In the genomic region with DNA sequence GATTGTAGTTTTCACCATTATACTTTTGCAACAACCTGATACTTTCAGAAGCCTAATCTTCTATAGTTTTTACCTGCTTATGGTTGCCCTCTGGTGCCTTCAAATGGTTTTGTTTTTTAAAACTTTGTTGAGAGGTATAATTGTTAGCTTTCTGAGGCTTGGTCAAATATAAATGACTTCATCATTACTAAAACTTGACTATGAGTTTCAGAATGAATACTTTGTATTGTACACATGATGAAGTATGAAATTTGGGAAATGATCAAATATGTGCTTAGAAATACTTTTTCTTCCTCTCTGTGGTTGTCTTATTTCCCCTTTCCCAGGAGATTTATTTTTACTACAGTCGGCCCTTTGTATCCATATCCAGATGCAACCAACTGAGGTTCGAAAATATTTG, we compare ENCODE assay signal across 9 cellular contexts.
DNase-seq lines count a peak whose midpoint lies in the region; ATAC-seq and TF ChIP-seq lines count a peak whose summit lies in the region.
"Had no signal": no experiment of that assay in that cellular context is flagged by ENCODE, and none has a peak within 500 bp of the region (broad histone marks: within the 10 kb centered on the region; RNA-seq: fewer than 3 reads in every experiment).

No MANE protein-coding gene starts in this region.

- peak; percentile 76 for ATAC-seq in GM18858 (IDR thresholded peaks at IDR 0.05; ENCODE audit: unreplicated experiment)
- ATAC-seq in HG03520 (IDR thresholded peaks at IDR 0.05; ENCODE audit: unreplicated experiment) = peak; percentile 66

- H3K4me3 ChIP-seq in cardiac fibroblast (replicated peaks in 1 of 2; ENCODE audit: low read depth in 2 of 2, low read length in 2 of 2) = no peak overlapping the region

- TF ChIP-seq CTCF in cardiac fibroblast (IDR thresholded peaks at IDR 0.05; ENCODE audit: low read depth, low read length) = peak; percentile 8

- DNase-seq in AG08396 (ENCODE audit: low spot score) = peak; percentile 51
- peak; percentile 41 to 64 for DNase-seq in cardiac fibroblast (ENCODE audit: low read depth in 2 of 2)
- no peak for DNase-seq in stimulated activated CD4-positive, alpha-beta T cell treated with anti-CD3 and anti-CD28 coated beads, Interleukin-4, amount 100 ng/mL, for 24 hours
- no peak for DNase-seq in nucleus accumbens (lab: John Stamatoyannopoulos, UW)
- DNase-seq in NCI-H446 treated with DMSO at 0.1 percent for 48 hours (lab: John Stamatoyannopoulos, UW) = no peak
- DNase-seq in NCI-H526 treated with DMSO at 0.1 percent for 48 hours (lab: John Stamatoyannopoulos, UW) = no peak
- DNase-seq: activated B cell treated with CpG ODN at 0.5 μM for 24 hours had no signal

Comparison
In these comparisons a context has a peak if more than half of its experiments do, and no peak if none do; other contexts are left out.
1. DNase-seq: peak in AG08396 (single experiment) and cardiac fibroblast (2 of 2); none in stimulated activated CD4-positive, alpha-beta T cell treated with anti-CD3 and anti-CD28 coated beads, Interleukin-4, amount 100 ng/mL, for 24 hours (single experiment), nucleus accumbens (0 of 56), NCI-H446 treated with DMSO at 0.1 percent for 48 hours (single experiment) and NCI-H526 treated with DMSO at 0.1 percent for 48 hours (single experiment).